Comparison of ENCODE assay signal across 13 cellular contexts in the genomic region with DNA sequence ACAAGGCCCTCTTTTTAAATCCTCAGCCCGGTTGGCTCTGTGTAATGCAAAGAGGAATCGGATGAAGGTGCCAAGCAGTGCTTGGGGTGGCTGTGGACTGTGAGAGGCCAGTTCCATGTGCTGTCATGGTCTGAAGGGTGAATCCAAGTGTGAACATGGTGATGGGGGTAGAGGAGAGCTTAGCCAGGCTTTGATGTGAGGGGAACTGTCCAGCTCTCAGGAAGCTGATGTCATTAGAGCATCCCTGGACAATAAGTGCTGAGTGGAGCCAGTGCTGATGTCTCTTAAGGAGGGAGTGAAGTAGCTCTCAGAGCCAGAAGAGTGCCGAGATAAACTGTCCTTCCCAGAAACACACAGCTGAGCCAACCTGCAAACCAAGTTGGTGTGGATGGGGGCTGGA. TPM values are rescaled to one million over a fixed set of nuclear protein-coding genes. Genes with fewer than 3 reads are reported as not detected.
A peak's percentile ranks its signal among the peaks of the same experiment; 100 is the strongest.
DNase-seq lines count a peak whose midpoint lies in the region; ATAC-seq and TF ChIP-seq lines count a peak whose summit lies in the region.
"Had no signal": no experiment of that assay in that cellular context is flagged by ENCODE, and none has a peak within 500 bp of the region (broad histone marks: within the 10 kb centered on the region; RNA-seq: fewer than 3 reads in every experiment).

No MANE protein-coding gene starts in this region.

- no peak overlapping the region for H2AK5ac ChIP-seq in IMR-90 (ENCODE audit: low read depth, low read length)

- no peak overlapping the region for H3K27ac ChIP-seq in IMR-90 (ENCODE audit: insufficient read depth, low read length)
- H3K27ac ChIP-seq: suprapubic skin had no signal

- H3K4me3 ChIP-seq in IMR-90 (ENCODE audit: insufficient read depth, low read depth, low read length), result no peak overlapping the region
- H3K4me3 ChIP-seq in MG63, result no peak overlapping the region
- H3K4me3 ChIP-seq: suprapubic skin had no signal

- no peak overlapping the region for H2AFZ ChIP-seq in IMR-90 (replicated peaks; ENCODE audit: low read length, poor library complexity)

- DNase-seq in AG20443 (ENCODE audit: low spot score), result peak; percentile 39
- peak; percentile 41 for DNase-seq in IMR-90
- peak; percentile 26 for DNase-seq in cerebellum (ENCODE audit: low spot score)
- DNase-seq in iPS-NIHi7 (ENCODE audit: extremely low spot score), result peak; percentile 43
- no peak for DNase-seq in NCI-H2227 treated with DMSO at 0.1 percent for 48 hours (lab: John Stamatoyannopoulos, UW)
- no peak for DNase-seq in MG63
- no peak for DNase-seq in T-helper 9 cell
- DNase-seq: activated naive CD8-positive, alpha-beta T cell treated with anti-CD3 and anti-CD28 coated beads, Interleukin-2, amount 10 ng/mL, durations not matched to agents 7 days and 5 days; activated T-cell treated with anti-CD3 and anti-CD28 coated beads, Interleukin-2, amount 50 U/mL, for 1 hour; nucleus accumbens; stimulated activated CD4-positive, alpha-beta T cell treated with anti-CD3 and anti-CD28 coated beads, Interleukin-2, amount 100 ng/mL, for 48 hours had no signal

- intact Hi-C loops in IMR-90 (cut with micrococcal nuclease), result no loop called here

- no peak overlapping the region for H3K4me2 ChIP-seq in IMR-90 (ENCODE audit: low read depth, low read length)

- peaks cover 90% of the 10 kb centered on the region for H4K20me1 ChIP-seq in IMR-90 (ENCODE audit: insufficient read depth, low read length)

- no peak overlapping the region for H3K14ac ChIP-seq in IMR-90 (replicated peaks; ENCODE audit: low read depth, low read length)

- in situ Hi-C loops in IMR-90 (cut with MboI; ENCODE audit: low sequenced_read_pairs), result loop anchor here (25.0 kb wide), 1 partner anchor 679 kb away; no protein-coding TSS in a partner anchor

- WGBS in IMR-90 (ENCODE audit: extremely low coverage in 2 of 2, insufficient read length in 1 of 2), 2 experiments, result 100% methylated on average over 1 of the region's 3 CpGs; no CpG with 5 or more reads in 1 of the 2 experiments

- H3K23ac ChIP-seq in IMR-90 (ENCODE audit: low read depth, low read length), result no peak overlapping the region

- no peak overlapping the region for H3K4ac ChIP-seq in IMR-90 (ENCODE audit: low read depth, low read length)

- no peak overlapping the region for H3K56ac ChIP-seq in IMR-90 (ENCODE audit: extremely low read depth, insufficient read depth, low read length)

- H2BK20ac ChIP-seq in IMR-90 (ENCODE audit: low read depth, low read length), result no peak overlapping the region

- no peak overlapping the region for H2AK9ac ChIP-seq in IMR-90 (replicated peaks; ENCODE audit: low read depth, low read length, poor library complexity)

- ATAC-seq in IMR-90 (ENCODE audit: low read depth), result peak; percentile 68
- no peak for ATAC-seq in activated CD4-positive, CD25-positive, alpha-beta regulatory T cell treated with anti-CD3 and anti-CD28 coated beads, Interleukin-2, amount 50 U/mL, for 24 hours

- no peak overlapping the region for H4K8ac ChIP-seq in IMR-90 (ENCODE audit: low read depth in 2 of 2, low read length in 2 of 2)

- no peak for TF ChIP-seq CTCF in IMR-90 (conservative IDR thresholded peaks at IDR 0.05; ENCODE audit: low read depth, low read length)

- no peak overlapping the region for H2BK120ac ChIP-seq in IMR-90 (ENCODE audit: low read depth, low read length)

- H3K9me3 ChIP-seq in IMR-90 (ENCODE audit: control insufficient read depth, insufficient read depth, low read length) (no peaks in the 10 kb centered on the region), MG63 (no peaks in the 10 kb centered on the region)
- H3K9me3 ChIP-seq: suprapubic skin had no signal

- dilution Hi-C loops in IMR-90 (cut with HindIII; ENCODE audit: low sequenced_read_pairs, unreplicated experiment), result no loop called here

- peaks cover 4% of the 10 kb centered on the region for H3K4me1 ChIP-seq in IMR-90 (ENCODE audit: control insufficient read depth, insufficient read depth, low read length)
- H3K4me1 ChIP-seq: suprapubic skin had no signal

- H3K9ac ChIP-seq in IMR-90 (ENCODE audit: low read depth, low read length), result no peak overlapping the region

- H3K27me3 ChIP-seq in IMR-90 (ENCODE audit: control insufficient read depth, insufficient read depth, low read length) (peaks cover 3% of the 10 kb centered on the region; the same call in 1 of the 2 replicates), MG63 (no peaks in the 10 kb centered on the region)
- H3K27me3 ChIP-seq: suprapubic skin had no signal

- CTCF ChIA-PET in IMR-90 (lab: Yijun Ruan, JAX), result interaction anchor here (0.5 kb wide), 1 partner anchor 181 kb away, joined by 3 read pairs; no protein-coding TSS in a partner anchor

- peaks cover 61 to 65% of the 10 kb centered on the region in 2 experiments for H3K79me1 ChIP-seq in IMR-90 (ENCODE audit: low read depth in 1 of 2, low read length in 2 of 2)

- peaks cover 21% of the 10 kb centered on the region for H3K9me1 ChIP-seq in IMR-90 (ENCODE audit: insufficient read depth, low read length)

- peaks cover 4% of the 10 kb centered on the region for H3K36me3 ChIP-seq in IMR-90 (ENCODE audit: control insufficient read depth, insufficient read depth, low read length)
- peaks cover 49% of the 10 kb centered on the region for H3K36me3 ChIP-seq in MG63
- H3K36me3 ChIP-seq: suprapubic skin had no signal

- H2BK15ac ChIP-seq in IMR-90 (ENCODE audit: low read depth, low read length), result no peak overlapping the region

- H4K5ac ChIP-seq in IMR-90 (ENCODE audit: low read depth, low read length), result no peak overlapping the region

- H3K18ac ChIP-seq in IMR-90 (ENCODE audit: low read depth, low read length), result no peak overlapping the region

- POLR2A ChIA-PET in IMR-90 (lab: Charles Lee; ENCODE audit: unreplicated experiment), result no interaction called here

- no TSS peak for BruUV-seq in IMR-90 (replicated peaks; lab: Mats Ljungman, UMichigan)

- no peak overlapping the region for H4K91ac ChIP-seq in IMR-90 (ENCODE audit: insufficient read depth, low read depth, low read length)

- no peak overlapping the region for H2BK5ac ChIP-seq in IMR-90 (ENCODE audit: low read depth, low read length, poor library complexity, severe bottlenecking)

- TF ChIP-seq POLR2A in IMR-90 (IDR thresholded peaks at IDR 0.05; ENCODE audit: low read depth, low read length), result no peak

- TF ChIP-seq RAD21 in IMR-90 (IDR thresholded peaks at IDR 0.05; ENCODE audit: low read length), result no peak

TF ChIP-seq in IMR-90, 13 proteins besides CTCF, POLR2A, EP300 and RAD21:
- TF ChIP-seq MAFK (IDR thresholded peaks at IDR 0.05; ENCODE audit: low read depth, low read length), result no peak
- no peak for TF ChIP-seq CHD1 (IDR thresholded peaks at IDR 0.05; ENCODE audit: low read depth, low read length)
- TF ChIP-seq, protein P1, sequence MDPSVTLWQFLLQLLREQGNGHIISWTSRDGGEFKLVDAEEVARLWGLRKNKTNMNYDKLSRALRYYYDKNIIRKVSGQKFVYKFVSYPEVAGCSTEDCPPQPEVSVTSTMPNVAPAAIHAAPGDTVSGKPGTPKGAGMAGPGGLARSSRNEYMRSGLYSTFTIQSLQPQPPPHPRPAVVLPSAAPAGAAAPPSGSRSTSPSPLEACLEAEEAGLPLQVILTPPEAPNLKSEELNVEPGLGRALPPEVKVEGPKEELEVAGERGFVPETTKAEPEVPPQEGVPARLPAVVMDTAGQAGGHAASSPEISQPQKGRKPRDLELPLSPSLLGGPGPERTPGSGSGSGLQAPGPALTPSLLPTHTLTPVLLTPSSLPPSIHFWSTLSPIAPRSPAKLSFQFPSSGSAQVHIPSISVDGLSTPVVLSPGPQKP (IDR thresholded peaks at IDR 0.05; ENCODE audit: borderline replicate concordance, low read depth, low read length), result no peak
- no peak for TF ChIP-seq BHLHE40 (IDR thresholded peaks at IDR 0.05; ENCODE audit: low read depth, low read length)
- no peak for TF ChIP-seq RCOR1 (IDR thresholded peaks at IDR 0.05; ENCODE audit: insufficient replicate concordance, low read length)
- no peak for TF ChIP-seq CEBPB (IDR thresholded peaks at IDR 0.05; ENCODE audit: low read depth, low read length)
- no peak for TF ChIP-seq FOS (IDR thresholded peaks at IDR 0.05; ENCODE audit: low read depth, low read length)
- no peak for TF ChIP-seq NFE2L2 (IDR thresholded peaks at IDR 0.05; ENCODE audit: low read depth, low read length)
- TF ChIP-seq MAZ (IDR thresholded peaks at IDR 0.05; ENCODE audit: borderline replicate concordance, low read depth, low read length), result no peak

RNA-seq across cellular contexts. Expression of a gene that starts 53.6 kb away (rescaled TPM):
- total RNA-seq in IMR-90 (2012; rRNA removed) (4.5 and 4.7 TPM in 2 replicates), cerebellum (18.3 TPM)
- 12.3 and 12.6 TPM in 2 replicates for polyA plus RNA-seq in IMR-90 (2012; rRNA removed)
- polyA plus RNA-seq in IMR-90 (2012; cell fraction: cytosol; rRNA removed), result 4.9 and 7.2 TPM in 2 replicates
- polyA plus RNA-seq in IMR-90 (2012; cell fraction: nucleus; rRNA removed; ENCODE audit: low replicate concordance), result 50.0 and 63.2 TPM in 2 replicates
- 3.7 and 5.0 TPM in 2 replicates for total RNA-seq in MG63 (2014; rRNA removed; shearing (Covaris generic); ENCODE audit: low replicate concordance)

Comparison
In these comparisons a context has a peak if more than half of its experiments do, and no peak if none do; other contexts are left out.
1. DNase-seq: peak in AG20443 (single experiment), IMR-90 (single experiment), cerebellum (single experiment) and iPS-NIHi7 (single experiment); none in NCI-H2227 treated with DMSO at 0.1 percent for 48 hours (single experiment), MG63 (single experiment) and T-helper 9 cell (single experiment).